1 cellular context compared by ENCODE assay signal in genomic region chr11:112073941-112074811, GRCh38.
TF ChIP-seq lines count a peak whose summit lies in the region.

NKAPD1 (plus strand) TSS chr11:112074299; CDS start chr11:112075575, 1,276 bp downstream.
PIH1D2 (minus strand) TSS chr11:112074017; CDS start chr11:112073174, 843 bp downstream.

TF ChIP-seq in K562, 482 proteins besides CTCF, POLR2A, EP300 and RAD21 (continued from another document and continues in another):
- TF ChIP-seq ZBTB34 (CRISPR knock-in tag; IDR thresholded peaks at IDR 0.05) (no peak), NFYB (IDR thresholded peaks at IDR 0.05; ENCODE audit: extremely low read depth, insufficient read length) (no peak), NRF1 (conservative IDR thresholded peaks at IDR 0.05 in 1 of 2, IDR thresholded peaks at IDR 0.05 in 1 of 2) (peak; percentile 40 to 51), EHMT2 (IDR thresholded peaks at IDR 0.05) (0 out of 2 replicates have a peak, but pooled peaks have one; percentile 51), CREB1 (IDR thresholded peaks at IDR 0.05) (peak; percentile 43; the same call in 1 of the 2 replicates), CREB1 (CRISPR knock-in tag; IDR thresholded peaks at IDR 0.05) (peak; percentile 43; the same call in 1 of the 2 replicates), ELF1 (tag; IDR thresholded peaks at IDR 0.05) (peak; percentile 79; the same call in 1 of the 2 replicates), RFX1 (IDR thresholded peaks at IDR 0.05) (peak; percentile 98), ZBTB17 (CRISPR knock-in tag; IDR thresholded peaks at IDR 0.05) (0 out of 2 replicates have a peak, but pooled peaks have one; percentile 21), NR2C2 (CRISPR knock-in tag; IDR thresholded peaks at IDR 0.05) (peak; percentile 58; the same call in 1 of the 2 replicates), NR2C2 (tag; IDR thresholded peaks at IDR 0.05) (peak; percentile 78), ZBTB12 (CRISPR knock-in tag; IDR thresholded peaks at IDR 0.05) (no peak), EP400 (IDR thresholded peaks at IDR 0.05) (peak; percentile 93), ZFP30 (CRISPR knock-in tag; IDR thresholded peaks at IDR 0.05; ENCODE audit: borderline replicate concordance) (no peak), TFE3 (CRISPR knock-in tag; IDR thresholded peaks at IDR 0.05) (no peak), ZNF384 (IDR thresholded peaks at IDR 0.05; ENCODE audit: low read depth, low read length) (0 out of 2 replicates have a peak, but pooled peaks have one; percentile 32), VEZF1 (CRISPR knock-in tag; IDR thresholded peaks at IDR 0.05) (peak; percentile 90), ZBTB2 (IDR thresholded peaks at IDR 0.05) (peak; percentile 70; the same call in 1 of the 2 replicates), PHF20 (IDR thresholded peaks at IDR 0.05; ENCODE audit: partially characterized antibody) (peak; percentile 97), XRCC5 (IDR thresholded peaks at IDR 0.05; ENCODE audit: low read depth, low read length) (peak; percentile 98), PTBP1 (IDR thresholded peaks at IDR 0.05; ENCODE audit: low read depth, low read length) (no peak), TARDBP (IDR thresholded peaks at IDR 0.05) (peak; percentile 53; the same call in 1 of the 2 replicates), ZHX1 (conservative IDR thresholded peaks at IDR 0.05; ENCODE audit: low read length) (no peak), TCF3 (CRISPR knock-in tag; IDR thresholded peaks at IDR 0.05) (no peak), NFIC (IDR thresholded peaks at IDR 0.05) (peak; percentile 61; the same call in 1 of the 2 replicates), NEUROD1 (IDR thresholded peaks at IDR 0.05; ENCODE audit: borderline replicate concordance, low read depth, low read length, partially characterized antibody) (peak; percentile 49), ZNF507 (tag; conservative IDR thresholded peaks at IDR 0.05) (no peak), HOMEZ (CRISPR knock-in tag; IDR thresholded peaks at IDR 0.05) (no peak), KHSRP (IDR thresholded peaks at IDR 0.05) (no peak), ZNF584 (CRISPR knock-in tag; IDR thresholded peaks at IDR 0.05; ENCODE audit: low read depth) (no peak), CEBPG (CRISPR knock-in tag; IDR thresholded peaks at IDR 0.05) (0 out of 2 replicates have a peak, but pooled peaks have one; percentile 17), CEBPG (tag; conservative IDR thresholded peaks at IDR 0.05 in 1 of 2, IDR thresholded peaks at IDR 0.05 in 1 of 2) (no peak), ZSCAN29 (IDR thresholded peaks at IDR 0.05) (no peak), CSDE1 (IDR thresholded peaks at IDR 0.05) (peak in 1 of 2 experiments; percentile 91; a peak in 2 of 4 replicates), FOXA3 (CRISPR knock-in tag; conservative IDR thresholded peaks at IDR 0.05 in 1 of 2, IDR thresholded peaks at IDR 0.05 in 1 of 2) (no peak), KDM4B (IDR thresholded peaks at IDR 0.05; ENCODE audit: borderline replicate concordance in 2 of 2, low read depth in 1 of 2) (peak in 1 of 2 experiments; percentile 89; a peak in 1 of 4 replicates), ZBTB11 (CRISPR knock-in tag; IDR thresholded peaks at IDR 0.05) (peak; percentile 98 to 99 (median 99)), XRCC4 (IDR thresholded peaks at IDR 0.05; ENCODE audit: extremely low read depth, insufficient read depth, insufficient read length) (no peak), LCOR (CRISPR knock-in tag; IDR thresholded peaks at IDR 0.05) (peak; percentile 91), TAF1 (IDR thresholded peaks at IDR 0.05; ENCODE audit: control insufficient read depth, extremely low read depth, insufficient read depth, low read length, severe bottlenecking) (peak; percentile 46), ZNF184 (CRISPR knock-in tag; IDR thresholded peaks at IDR 0.05) (no peak), EGR1 (conservative IDR thresholded peaks at IDR 0.05) (no peak), RBM22 (IDR thresholded peaks at IDR 0.05; ENCODE audit: low read depth, low read length, poor library complexity, severe bottlenecking) (no peak), KDM1A (IDR thresholded peaks at IDR 0.05) (peak; percentile 11 to 32; a peak in 1 of 4 replicates), ATF2 (CRISPR knock-in tag; IDR thresholded peaks at IDR 0.05) (no peak), MTA1 (IDR thresholded peaks at IDR 0.05; ENCODE audit: borderline replicate concordance) (peak; percentile 66; the same call in 1 of the 2 replicates), LARP7 (IDR thresholded peaks at IDR 0.05) (no peak), ADNP (tag; IDR thresholded peaks at IDR 0.05) (no peak), POLR2G (IDR thresholded peaks at IDR 0.05; ENCODE audit: low read depth, low read length) (peak; percentile 73), STAG1 (CRISPR knock-in tag; IDR thresholded peaks at IDR 0.05; ENCODE audit: borderline replicate concordance) (0 out of 2 replicates have a peak, but pooled peaks have one; percentile 11), SMAD4 (CRISPR knock-in tag; conservative IDR thresholded peaks at IDR 0.05) (peak; percentile 63; the same call in 1 of the 2 replicates), ZC3H11A (IDR thresholded peaks at IDR 0.05; ENCODE audit: low read depth, low read length) (no peak), ZNF174 (CRISPR knock-in tag; IDR thresholded peaks at IDR 0.05) (no peak), SP2 (IDR thresholded peaks at IDR 0.05; ENCODE audit: extremely low read depth, low read depth, low read length, poor library complexity, severe bottlenecking) (no peak), SNIP1 (IDR thresholded peaks at IDR 0.05; ENCODE audit: low read depth) (peak; percentile 47; the same call in 1 of the 2 replicates), MEF2A (IDR thresholded peaks at IDR 0.05; ENCODE audit: control insufficient read depth, low read depth, low read length) (no peak)
